ENCODE assay signal across 8 cellular contexts in genomic region chr16:25031441-25032307, GRCh38. TPM values are rescaled to one million over a fixed set of nuclear protein-coding genes. Genes with fewer than 3 reads are reported as not detected.
DNase-seq lines count a peak whose midpoint lies in the region; ATAC-seq lines count a peak whose summit lies in the region.

No MANE protein-coding gene starts in this region.

- no peaks in the 10 kb centered on the region for H3K36me3 Mint-ChIP-seq in activated CD4-positive, alpha-beta T cell treated with anti-CD3 and anti-CD28 coated beads, Interleukin-2, amount 10 ng/mL, durations not matched to agents 7 days and 5 days (ENCODE audit: low read depth)

- ATAC-seq in GM19328 (IDR thresholded peaks at IDR 0.05; ENCODE audit: unreplicated experiment) (peak; percentile 96), HG03469 (IDR thresholded peaks at IDR 0.05; ENCODE audit: unreplicated experiment) (peak; percentile 86), left lobe of liver (peak; percentile 98)

- no peaks in the 10 kb centered on the region for H3K27me3 Mint-ChIP-seq in activated CD4-positive, alpha-beta T cell treated with anti-CD3 and anti-CD28 coated beads, Interleukin-2, amount 10 ng/mL, durations not matched to agents 7 days and 5 days

- H3K36me3 ChIP-seq in BLaER1: no peaks in the 10 kb centered on the region

- no peaks in the 10 kb centered on the region for H3K9me3 ChIP-seq in BLaER1

- POLR2A ChIA-PET in activated CD4-positive, alpha-beta T cell treated with anti-CD3 and anti-CD28 coated beads, Interleukin-2, amount 10 ng/mL, durations not matched to agents 7 days and 5 days (lab: Charles Lee): no interaction called here

- no peaks in the 10 kb centered on the region for H3K9me3 Mint-ChIP-seq in activated CD4-positive, alpha-beta T cell treated with anti-CD3 and anti-CD28 coated beads, Interleukin-2, amount 10 ng/mL, durations not matched to agents 7 days and 5 days

- H4K20me1 ChIP-seq in BLaER1: no peaks in the 10 kb centered on the region

- no peaks in the 10 kb centered on the region for H3K27me3 ChIP-seq in BLaER1

- H3K4me2 ChIP-seq in BLaER1: peak overlapping the region; percentile 89

- H3K27ac ChIP-seq in BLaER1: peak overlapping the region; percentile 51; the same call in 1 of the 2 replicates

- CTCF ChIA-PET in activated CD4-positive, alpha-beta T cell treated with anti-CD3 and anti-CD28 coated beads, Interleukin-2, amount 10 ng/mL, durations not matched to agents 7 days and 5 days (lab: Charles Lee): interaction anchor here (1.0 to 3.2 kb wide), 5 partner anchors 10 to 28 kb away, joined by 3 to 13 read pairs (median 6); no protein-coding TSS in a partner anchor

- peak overlapping the region; percentile 71 for H3K9ac ChIP-seq in BLaER1

- H3K4me3 Mint-ChIP-seq in activated CD4-positive, alpha-beta T cell treated with anti-CD3 and anti-CD28 coated beads, Interleukin-2, amount 10 ng/mL, durations not matched to agents 7 days and 5 days: peak overlapping the region; percentile 93

- peak overlapping the region; percentile 96 for H3K27ac Mint-ChIP-seq in activated CD4-positive, alpha-beta T cell treated with anti-CD3 and anti-CD28 coated beads, Interleukin-2, amount 10 ng/mL, durations not matched to agents 7 days and 5 days

- H3K4me3 ChIP-seq in BLaER1: peak overlapping the region; percentile 86

- H3K4me1 ChIP-seq in BLaER1: peaks cover 17% of the 10 kb centered on the region

- peaks cover 30% of the 10 kb centered on the region for H3K4me1 Mint-ChIP-seq in activated CD4-positive, alpha-beta T cell treated with anti-CD3 and anti-CD28 coated beads, Interleukin-2, amount 10 ng/mL, durations not matched to agents 7 days and 5 days

- peak; percentile 94 to 97 for DNase-seq in NCI-H526 (lab: John Stamatoyannopoulos, UW)
- peak; percentile 96 for DNase-seq in activated CD4-positive, alpha-beta T cell treated with anti-CD3 and anti-CD28 coated beads, Interleukin-2, amount 10 ng/mL, durations not matched to agents 7 days and 5 days
- DNase-seq in dedifferentiated amniotic fluid mesenchymal stem cell (ENCODE audit: extremely low spot score): peak; percentile 97
- peak; percentile 92 for DNase-seq in left lobe of liver (ENCODE audit: low spot score)
- DNase-seq in stimulated activated CD4-positive, alpha-beta T cell treated with anti-CD3 and anti-CD28 coated beads, Interleukin-2, amount 100 ng/mL, for 24 hours: peak; percentile 85 to 90

RNA-seq across cellular contexts. Expression of gene ARHGAP17, which starts 16.5 kb away (rescaled TPM):
- total RNA-seq in activated CD4-positive, alpha-beta T cell treated with anti-CD3 and anti-CD28 coated beads, Interleukin-2, amount 10 ng/mL, durations not matched to agents 7 days and 5 days: 10 to 100 TPM; 72.4 to 73.2 TPM
- 22.1 TPM for total RNA-seq in left lobe of liver

Comparison
In these comparisons a context has a peak if more than half of its experiments do, and no peak if none do; other contexts are left out.
1. Peak in every context shown above with its lines: DNase-seq, ATAC-seq, H3K4me3 ChIP-seq and H3K27ac ChIP-seq.